1 cellular context compared by ENCODE assay signal in genomic region chr20:44886276-44886671, GRCh38.
TF ChIP-seq lines count a peak whose summit lies in the region.

No MANE protein-coding gene starts in this region.

TF ChIP-seq in HEK293, 187 proteins besides CTCF, POLR2A, EP300 and RAD21 (continued from another document):
- TF ChIP-seq HIC1 (tag by site-specific recombination; IDR thresholded peaks at IDR 0.05) (no peak), ZNF391 (tag by site-specific recombination; IDR thresholded peaks at IDR 0.05; ENCODE audit: borderline replicate concordance, low read depth) (no peak), ZNF530 (tag by site-specific recombination; IDR thresholded peaks at IDR 0.05; ENCODE audit: low read depth) (no peak), ZNF629 (tag by site-specific recombination; IDR thresholded peaks at IDR 0.05) (no peak), ZNF488 (tag by site-specific recombination; IDR thresholded peaks at IDR 0.05) (no peak), RBAK (tag by site-specific recombination; IDR thresholded peaks at IDR 0.05) (no peak), ZNF18 (tag by site-specific recombination; IDR thresholded peaks at IDR 0.05) (no peak)
- TF ChIP-seq, protein P1, sequence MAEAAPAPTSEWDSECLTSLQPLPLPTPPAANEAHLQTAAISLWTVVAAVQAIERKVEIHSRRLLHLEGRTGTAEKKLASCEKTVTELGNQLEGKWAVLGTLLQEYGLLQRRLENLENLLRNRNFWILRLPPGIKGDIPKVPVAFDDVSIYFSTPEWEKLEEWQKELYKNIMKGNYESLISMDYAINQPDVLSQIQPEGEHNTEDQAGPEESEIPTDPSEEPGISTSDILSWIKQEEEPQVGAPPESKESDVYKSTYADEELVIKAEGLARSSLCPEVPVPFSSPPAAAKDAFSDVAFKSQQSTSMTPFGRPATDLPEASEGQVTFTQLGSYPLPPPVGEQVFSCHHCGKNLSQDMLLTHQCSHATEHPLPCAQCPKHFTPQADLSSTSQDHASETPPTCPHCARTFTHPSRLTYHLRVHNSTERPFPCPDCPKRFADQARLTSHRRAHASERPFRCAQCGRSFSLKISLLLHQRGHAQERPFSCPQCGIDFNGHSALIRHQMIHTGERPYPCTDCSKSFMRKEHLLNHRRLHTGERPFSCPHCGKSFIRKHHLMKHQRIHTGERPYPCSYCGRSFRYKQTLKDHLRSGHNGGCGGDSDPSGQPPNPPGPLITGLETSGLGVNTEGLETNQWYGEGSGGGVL (tag by site-specific recombination; IDR thresholded peaks at IDR 0.05) = peak; percentile 52; the same call in 1 of the 2 replicates
